Comparison of ENCODE assay signal across 16 cellular contexts in the genomic region with DNA sequence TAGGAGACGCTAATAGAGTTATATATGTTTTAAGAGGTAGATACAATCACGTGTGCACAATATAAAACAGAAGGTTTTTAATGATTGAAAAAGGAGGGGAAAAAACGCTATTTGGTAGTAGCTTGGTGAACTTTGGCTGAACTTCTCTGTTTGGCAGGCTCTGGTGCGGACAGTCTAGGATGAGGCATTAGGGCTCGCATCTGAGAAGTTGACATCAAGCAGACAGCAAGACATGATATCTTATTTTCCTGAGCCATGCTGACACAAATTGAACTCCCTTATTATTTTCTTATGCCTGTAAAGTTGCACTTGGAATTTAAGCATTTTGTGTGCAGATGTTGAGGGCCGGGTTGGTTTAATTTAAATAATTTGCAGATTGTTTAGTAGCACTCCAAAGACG.
DNase-seq lines count a peak whose midpoint lies in the region; TF ChIP-seq lines count a peak whose summit lies in the region.
"Had no signal": no experiment of that assay in that cellular context is flagged by ENCODE, and none has a peak within 500 bp of the region (broad histone marks: within the 10 kb centered on the region; RNA-seq: fewer than 3 reads in every experiment).

No MANE protein-coding gene starts in this region.

- DNase-seq in EH (ENCODE audit: low read depth) (peak; percentile 73), SK-N-DZ (ENCODE audit: low spot score) (peak; percentile 2), fibroblast of lung (ENCODE audit: low read depth in 2 of 2) (peak; percentile 70 to 88), osteoblast (ENCODE audit: insufficient read length, low spot score, missing footprints) (peak; percentile 52), NCI-H2227 treated with DMSO at 0.1 percent for 48 hours (lab: John Stamatoyannopoulos, UW) (no peak), colonic mucosa (no peak), Kasumi-1 (lab: John Stamatoyannopoulos, UW) (no peak)
- DNase-seq: activated CD4-positive, alpha-beta T cell treated with anti-CD3 and anti-CD28 coated beads for 48 hours; dermis blood vessel endothelial cell; EL; midbrain; NCI-H1436; stimulated activated CD4-positive, alpha-beta T cell treated with anti-CD3 and anti-CD28 coated beads, Interleukin-4, amount 100 ng/mL, for 1 hour had no signal

- H3K27me3 ChIP-seq in fibroblast of lung (ENCODE audit: control insufficient read depth, insufficient read depth, low read length) = no peaks in the 10 kb centered on the region
- no peaks in the 10 kb centered on the region for H3K27me3 ChIP-seq in osteoblast (ENCODE audit: insufficient read depth, low read length)
- no peaks in the 10 kb centered on the region for H3K27me3 ChIP-seq in colonic mucosa
- H3K27me3 ChIP-seq: cardiac muscle cell, tibial nerve had no signal

- H3K27ac ChIP-seq in fibroblast of lung (ENCODE audit: insufficient read depth, low read length) = no peak overlapping the region
- peak overlapping the region; percentile 99 for H3K27ac ChIP-seq in osteoblast (ENCODE audit: low read depth, low read length)
- no peak overlapping the region for H3K27ac ChIP-seq in colonic mucosa
- H3K27ac ChIP-seq: cardiac muscle cell had no signal

- H2AFZ ChIP-seq in fibroblast of lung (ENCODE audit: low read length) (no peak overlapping the region), osteoblast (ENCODE audit: low read length) (no peak overlapping the region)

- H4K20me1 ChIP-seq in fibroblast of lung (ENCODE audit: control insufficient read depth, extremely low read depth, insufficient read depth, low read length) (no peaks in the 10 kb centered on the region), osteoblast (ENCODE audit: insufficient read depth, low read length) (no peaks in the 10 kb centered on the region)

- no peaks in the 10 kb centered on the region for H3K9me3 ChIP-seq in fibroblast of lung (ENCODE audit: control insufficient read depth, insufficient read depth, low read depth, low read length)
- H3K9me3 ChIP-seq in osteoblast (ENCODE audit: low read depth, low read length) = no peaks in the 10 kb centered on the region
- no peaks in the 10 kb centered on the region for H3K9me3 ChIP-seq in colonic mucosa
- H3K9me3 ChIP-seq: tibial nerve had no signal

- H3K4me3 ChIP-seq in fibroblast of lung (replicated peaks in 1 of 4; ENCODE audit: control extremely low read depth in 1 of 4, insufficient read depth in 1 of 4, low read depth in 3 of 4, low read length in 4 of 4) (no peak overlapping the region), osteoblast (ENCODE audit: insufficient read depth, low read length) (no peak overlapping the region), colonic mucosa (no peak overlapping the region)
- H3K4me3 ChIP-seq: cardiac muscle cell, smooth muscle cell, tibial nerve had no signal

- H3K4me1 ChIP-seq in fibroblast of lung (ENCODE audit: control insufficient read depth, extremely low read depth, insufficient read depth, low read length) (peaks cover 21% of the 10 kb centered on the region), osteoblast (ENCODE audit: insufficient read depth, low read length) (peaks cover 46% of the 10 kb centered on the region), colonic mucosa (no peaks in the 10 kb centered on the region)

- no peak overlapping the region for H3K4me2 ChIP-seq in fibroblast of lung (ENCODE audit: extremely low read depth, insufficient read depth, low read length)
- H3K4me2 ChIP-seq in osteoblast (ENCODE audit: insufficient read depth, low read length) = peak overlapping the region; percentile 20

- H3K9ac ChIP-seq in fibroblast of lung (ENCODE audit: insufficient read depth, low read length) (no peak overlapping the region), colonic mucosa (ENCODE audit: low read depth in 2 of 2, low read length in 2 of 2) (no peak overlapping the region)

- TF ChIP-seq CTCF in fibroblast of lung (conservative IDR thresholded peaks at IDR 0.05 in 1 of 2, IDR thresholded peaks at IDR 0.05 in 1 of 2; ENCODE audit: low read depth in 1 of 2, low read length in 2 of 2) = no peak
- no peak for TF ChIP-seq CTCF in osteoblast (IDR thresholded peaks at IDR 0.05; ENCODE audit: extremely low read depth, low read depth, low read length)
- no peak for TF ChIP-seq CTCF in colonic mucosa (IDR thresholded peaks at IDR 0.05)

- intact Hi-C loops in colonic mucosa (cut with DNase I) = no loop called here

- H3K36me3 ChIP-seq in fibroblast of lung (ENCODE audit: control insufficient read depth, insufficient read depth, low read length) (no peaks in the 10 kb centered on the region), osteoblast (ENCODE audit: insufficient read depth, low read length) (no peaks in the 10 kb centered on the region), colonic mucosa (no peaks in the 10 kb centered on the region)
- H3K36me3 ChIP-seq: cardiac muscle cell, tibial nerve had no signal

- H3K79me2 ChIP-seq in fibroblast of lung (ENCODE audit: control insufficient read depth, insufficient read depth, low read length) = no peaks in the 10 kb centered on the region
- H3K79me2 ChIP-seq in osteoblast (ENCODE audit: insufficient read depth, low read length) = no peaks in the 10 kb centered on the region

Comparison
In these comparisons a context has a peak if more than half of its experiments do, and no peak if none do; other contexts are left out.
1. DNase-seq: peak in EH (single experiment), SK-N-DZ (single experiment), fibroblast of lung (2 of 2) and osteoblast (single experiment); none in NCI-H2227 treated with DMSO at 0.1 percent for 48 hours (single experiment), colonic mucosa (single experiment) and Kasumi-1 (0 of 2).